ENCODE assay signal across 14 cellular contexts in genomic region chr16:66359012-66359411, GRCh38. TPM values are rescaled to one million over a fixed set of nuclear protein-coding genes. Genes with fewer than 3 reads are reported as not detected.
A peak's percentile ranks its signal among the peaks of the same experiment; 100 is the strongest.
DNase-seq lines count a peak whose midpoint lies in the region; ATAC-seq and TF ChIP-seq lines count a peak whose summit lies in the region.
"Had no signal": no experiment of that assay in that cellular context is flagged by ENCODE, and none has a peak within 500 bp of the region (broad histone marks: within the 10 kb centered on the region; RNA-seq: fewer than 3 reads in every experiment).

No MANE protein-coding gene starts in this region.

- H3K4me3 ChIP-seq in esophagus squamous epithelium (no peak overlapping the region), gastrocnemius medialis (no peak overlapping the region), foreskin fibroblast (ENCODE audit: low read depth in 1 of 2, low read length in 2 of 2) (no peak overlapping the region)
- H3K4me3 ChIP-seq: body of pancreas, SJCRH30 had no signal

- peaks cover 16 to 61% (median 25%) of the 10 kb centered on the region in 3 donors for H3K4me1 ChIP-seq in esophagus squamous epithelium
- peaks cover 0 to 3% of the 10 kb centered on the region in 2 donors for H3K4me1 ChIP-seq in gastrocnemius medialis
- H3K4me1 ChIP-seq: body of pancreas, SJCRH30 had no signal

- TF ChIP-seq CTCF in esophagus squamous epithelium (IDR thresholded peaks at IDR 0.05): no peak
- TF ChIP-seq CTCF in gastrocnemius medialis (IDR thresholded peaks at IDR 0.05 in 4 of 5, conservative IDR thresholded peaks at IDR 0.05 in 1 of 5): no peak
- TF ChIP-seq CTCF in foreskin fibroblast (IDR thresholded peaks at IDR 0.05; ENCODE audit: low read depth, low read length): no peak

- in situ Hi-C loops in gastrocnemius medialis (cut with MboI; ENCODE audit: low sequenced_read_pairs in 4 of 4): no loop called here

- no peak for TF ChIP-seq POLR2A in esophagus squamous epithelium (IDR thresholded peaks at IDR 0.05)
- TF ChIP-seq POLR2A in gastrocnemius medialis (IDR thresholded peaks at IDR 0.05): no peak

- H3K36me3 ChIP-seq in esophagus squamous epithelium (no peaks in the 10 kb centered on the region), gastrocnemius medialis (no peaks in the 10 kb centered on the region)
- H3K36me3 ChIP-seq: SJCRH30 had no signal

- H3K9me3 ChIP-seq in esophagus squamous epithelium (no peaks in the 10 kb centered on the region), gastrocnemius medialis (no peaks in the 10 kb centered on the region)
- H3K9me3 ChIP-seq: body of pancreas, SJCRH30 had no signal

- ATAC-seq in gastrocnemius medialis: no peak
- no peak for ATAC-seq in HG03280 (IDR thresholded peaks at IDR 0.05; ENCODE audit: unreplicated experiment)
- ATAC-seq: activated CD4-positive, CD25-positive, alpha-beta regulatory T cell treated with anti-CD3 and anti-CD28 coated beads, Interleukin-2, amount 50 U/mL, for 24 hours; activated T-cell treated with anti-CD3 and anti-CD28 coated beads, Interleukin-2, amount 50 U/mL, for 4 hours had no signal

- H3K27ac ChIP-seq in esophagus squamous epithelium (peak overlapping the region in 3 of 4 donors; percentile 32 to 66 (median 36)), gastrocnemius medialis (peak overlapping the region in 3 of 4 donors; percentile 15 to 84 (median 57))
- H3K27ac ChIP-seq: SJCRH30 had no signal

- intact Hi-C loops in esophagus squamous epithelium (cut with DNase I) (no loop called here), gastrocnemius medialis (cut with DNase I; ENCODE audit: low total_unique reads) (no loop called here)

- WGBS in esophagus squamous epithelium, 2 donors: 23 to 38% methylated on average over 6 to 10 of the region's 10 CpGs

- peak; percentile 63 for DNase-seq in H4 (ENCODE audit: low spot score)
- DNase-seq in RPMI7951 (ENCODE audit: low read depth): peak; percentile 71
- no peak for DNase-seq in esophagus squamous epithelium (lab: John Stamatoyannopoulos, UW)
- DNase-seq in gastrocnemius medialis: no peak
- no peak for DNase-seq in central memory CD4-positive, alpha-beta T cell
- DNase-seq in stimulated activated CD4-positive, alpha-beta T cell treated with anti-CD3 and anti-CD28 coated beads, Interleukin-4, amount 100 ng/mL, for 1 hour: no peak
- no peak for DNase-seq in foreskin fibroblast
- DNase-seq: activated T-cell treated with anti-CD3 and anti-CD28 coated beads, Interleukin-2, amount 50 U/mL, for 4 hours; body of pancreas; SJCRH30; stimulated activated CD4-positive, alpha-beta T cell treated with anti-CD3 and anti-CD28 coated beads, Interleukin-4, amount 100 ng/mL, for 4 hours had no signal

- peaks cover 0 to 15% (median 0%) of the 10 kb centered on the region in 4 donors for H3K27me3 ChIP-seq in esophagus squamous epithelium
- H3K27me3 ChIP-seq in gastrocnemius medialis: peaks cover 0 to 4% (median 0%) of the 10 kb centered on the region in 3 donors
- H3K27me3 ChIP-seq: body of pancreas, SJCRH30 had no signal

RNA-seq across cellular contexts. Expression of gene CDH5, which starts 7.5 kb away (rescaled TPM):
- not detected in 2 replicates for total RNA-seq in H4 (2014; rRNA removed; shearing (Covaris generic))
- total RNA-seq in RPMI7951 (2014; rRNA removed; shearing (Covaris generic)): under 0.01 TPM in 1 of 2 replicates, not detected in the other
- total RNA-seq in esophagus squamous epithelium (10 to 100 TPM in 1 of 4 donors, 1 to 10 TPM in 3; 1.7 to 21.6 (median 8.0) TPM), gastrocnemius medialis (10 to 100 TPM; 24.3 to 37.4 (median 31.7) TPM)
- total RNA-seq: fibroblast of villous mesenchyme had no signal

Comparison
In these comparisons a context has a peak if more than half of its experiments do, and no peak if none do; other contexts are left out.
1. DNase-seq: peak in H4 (single experiment) and RPMI7951 (single experiment); none in esophagus squamous epithelium (single experiment), gastrocnemius medialis (0 of 2), central memory CD4-positive, alpha-beta T cell (single experiment), stimulated activated CD4-positive, alpha-beta T cell treated with anti-CD3 and anti-CD28 coated beads, Interleukin-4, amount 100 ng/mL, for 1 hour (single experiment) and foreskin fibroblast (0 of 2).